In genomic region chr15:74723754-74724334, GRCh38 we compare ENCODE assay signal across 8 cellular contexts. TPM values are rescaled to one million over a fixed set of nuclear protein-coding genes. Genes with fewer than 3 reads are reported as not detected.
A peak's percentile ranks its signal among the peaks of the same experiment; 100 is the strongest.
DNase-seq lines count a peak whose midpoint lies in the region; ATAC-seq, FAIRE-seq and TF ChIP-seq lines count a peak whose summit lies in the region.

No MANE protein-coding gene starts in this region.

- TF ChIP-seq POLR2A in GM12891 (IDR thresholded peaks at IDR 0.05; ENCODE audit: low read depth, low read length) = no peak
- TF ChIP-seq POLR2A in esophagus squamous epithelium (IDR thresholded peaks at IDR 0.05) = no peak

- 69 to 97% methylated on average over 1 of the region's 1 CpG for WGBS in lung, 2 donors
- 63% methylated on average over 1 of the region's 1 CpG; no CpG with 5 or more reads in 1 of the 2 donors for WGBS in esophagus squamous epithelium, 2 donors

- peak; percentile 35 for ATAC-seq in lung (ENCODE audit: insufficient read depth, low FRiP score)
- no peak for ATAC-seq in HG03521 (IDR thresholded peaks at IDR 0.05; ENCODE audit: unreplicated experiment)

- in situ Hi-C loops in ACHN (cut with HindIII; ENCODE audit: low pct_ligation_motif_present, low pct_unique_long_range_greater_than_20kb, low sequenced_read_pairs) (no loop called here), T47D (cut with HindIII; ENCODE audit: low pct_unique_long_range_greater_than_20kb, low sequenced_read_pairs) (no loop called here)

- H3K9me3 ChIP-seq in lung (ENCODE audit: control insufficient read depth in 2 of 2, insufficient read depth in 1 of 2, low read length in 1 of 2) (peaks cover 0 to 4% of the 10 kb centered on the region in 2 donors), esophagus squamous epithelium (no peaks in the 10 kb centered on the region)

- H3K4me3 ChIP-seq in lung (no peak overlapping the region), esophagus squamous epithelium (no peak overlapping the region)

- peak; percentile 68 for DNase-seq in ACHN
- DNase-seq in GM12891 (ENCODE audit: insufficient read length, low spot score) = peak; percentile 48
- DNase-seq in NCI-H226 = peak; percentile 79
- DNase-seq in T47D (ENCODE audit: low read depth in 1 of 2, low spot score in 1 of 2) = peak; percentile 87 to 90
- no peak for DNase-seq in lung (ENCODE audit: low spot score)
- no peak for DNase-seq in activated gamma-delta T cell treated with Interleukin-2 at 50 U/mL for 16 hours
- DNase-seq in esophagus squamous epithelium (lab: John Stamatoyannopoulos, UW) = no peak

- no peak for TF ChIP-seq CTCF in lung (IDR thresholded peaks at IDR 0.05; ENCODE audit: control extremely low read depth, extremely low read depth)
- no peak for TF ChIP-seq CTCF in esophagus squamous epithelium (IDR thresholded peaks at IDR 0.05)

- peaks cover 0 to 32% of the 10 kb centered on the region in 2 donors for H3K4me1 ChIP-seq in lung (ENCODE audit: control insufficient read depth in 2 of 2, insufficient read depth in 2 of 2, low read length in 2 of 2)
- H3K4me1 ChIP-seq in esophagus squamous epithelium = peaks cover 8 to 26% (median 9%) of the 10 kb centered on the region in 3 donors

- no peaks in the 10 kb centered on the region for H3K27me3 ChIP-seq in lung (ENCODE audit: control insufficient read depth, insufficient read depth)
- peaks cover 0 to 42% (median 0%) of the 10 kb centered on the region in 4 donors for H3K27me3 ChIP-seq in esophagus squamous epithelium

- no peak overlapping the region for H3K27ac ChIP-seq in lung (ENCODE audit: low read depth in 1 of 2, low read length in 1 of 2)
- no peak overlapping the region for H3K27ac ChIP-seq in esophagus squamous epithelium

- FAIRE-seq in GM12891 (lab: Jason Lieb, UNC) = peak; percentile 55

- peaks cover 0 to 3% of the 10 kb centered on the region in 2 donors for H3K36me3 ChIP-seq in lung (ENCODE audit: control insufficient read depth in 2 of 2, insufficient read depth in 2 of 2, low read length in 2 of 2)
- H3K36me3 ChIP-seq in esophagus squamous epithelium = no peaks in the 10 kb centered on the region

- intact Hi-C loops in esophagus squamous epithelium (cut with DNase I) = no loop called here

TF ChIP-seq in GM12891, 5 proteins besides CTCF, POLR2A, EP300 and RAD21:
- TF ChIP-seq POLR2AphosphoS5 (IDR thresholded peaks at IDR 0.05; ENCODE audit: low read depth, low read length) (no peak), POU2F2 (IDR thresholded peaks at IDR 0.05; ENCODE audit: low read depth, low read length) (no peak), SPI1 (IDR thresholded peaks at IDR 0.05; ENCODE audit: low read depth, low read length) (no peak), TAF1 (IDR thresholded peaks at IDR 0.05; ENCODE audit: low read depth, low read length) (no peak), PAX5 (IDR thresholded peaks at IDR 0.05; ENCODE audit: insufficient read depth, low read length, severe bottlenecking) (no peak)
TF ChIP-seq in GM12891: peak in this region for 0.

RNA-seq across cellular contexts. Expression of gene CYP1A1, which starts 1.5 kb away (rescaled TPM):
- 1.1 TPM for polyA plus RNA-seq in GM12891 (2012; ENCODE audit: low read depth, missing spikeins)
- total RNA-seq in lung = under 1 TPM; 0.31 to 1.00 TPM
- 10 to 100 TPM in 1 of 2 donors, under 1 TPM in 1; 0.46 to 15.0 TPM for polyA plus RNA-seq in lung
- total RNA-seq in esophagus squamous epithelium = 1 to 10 TPM in 1 of 4 donors, under 1 TPM in 1, not detected in 2; 0.18 to 1.1 TPM

RNA-seq across cellular contexts. Expression of gene CYP1A2, which starts 24.8 kb away (rescaled TPM):
- not detected for polyA plus RNA-seq in GM12891 (2012; ENCODE audit: low read depth, missing spikeins)
- total RNA-seq in lung (under 1 TPM in 1 of 2 donors, not detected in 1; 0.17 TPM), esophagus squamous epithelium (not detected)
- polyA plus RNA-seq in lung = under 1 TPM; 0.05 to 0.57 TPM

RNA-seq across cellular contexts. Expression of gene EDC3, which starts 28.0 kb away (rescaled TPM):
- 26.7 TPM for polyA plus RNA-seq in GM12891 (2012; ENCODE audit: low read depth, missing spikeins)
- total RNA-seq in lung = 10 to 100 TPM; 27.1 to 31.9 TPM
- polyA plus RNA-seq in lung = 10 to 100 TPM; 15.3 to 17.0 TPM
- total RNA-seq in esophagus squamous epithelium = 10 to 100 TPM in 3 of 4 donors, 1 to 10 TPM in 1; 10.0 to 17.4 (median 13.2) TPM

RNA-seq across cellular contexts. Expression of gene CSK, which starts 58.0 kb away (rescaled TPM):
- polyA plus RNA-seq in GM12891 (2012; ENCODE audit: low read depth, missing spikeins) = 116 TPM
- 10 to 100 TPM; 39.7 to 82.9 TPM for total RNA-seq in lung
- polyA plus RNA-seq in lung = 10 to 100 TPM; 40.9 to 99.1 TPM
- 100 to 1,000 TPM in 1 of 4 donors, 10 to 100 TPM in 3; 30.6 to 130 (median 45.2) TPM for total RNA-seq in esophagus squamous epithelium

Comparison
In these comparisons a context has a peak if more than half of its experiments do, and no peak if none do; other contexts are left out.
1. DNase-seq: peak in ACHN (single experiment), GM12891 (single experiment), NCI-H226 (single experiment) and T47D (2 of 2); none in lung (single experiment), activated gamma-delta T cell treated with Interleukin-2 at 50 U/mL for 16 hours (single experiment) and esophagus squamous epithelium (single experiment).